Comparison of ENCODE assay signal across 1 cellular context in genomic region chr11:61718613-61719302, GRCh38.
TF ChIP-seq lines count a peak whose summit lies in the region.

No MANE protein-coding gene starts in this region.

TF ChIP-seq in H1, 55 proteins besides CTCF, POLR2A, EP300 and RAD21:
- TF ChIP-seq SIN3A (conservative IDR thresholded peaks at IDR 0.05 in 1 of 2, IDR thresholded peaks at IDR 0.05 in 1 of 2; ENCODE audit: low read depth in 1 of 2, low read length in 2 of 2), result 0 out of 4 replicates have a peak, but pooled peaks of 1 of the 2 experiments have one; percentile 11
- 0 out of 2 replicates have a peak, but pooled peaks have one; percentile 43 for TF ChIP-seq PHF8 (conservative IDR thresholded peaks at IDR 0.05; ENCODE audit: low read depth, low read length)
- TF ChIP-seq SAP30 (IDR thresholded peaks at IDR 0.05; ENCODE audit: insufficient read depth, insufficient replicate concordance, low read length), result no peak
- no peak for TF ChIP-seq EZH2 (IDR thresholded peaks at IDR 0.05; ENCODE audit: low read depth, low read length, severe bottlenecking)
- peak; percentile 39; the same call in 1 of the 2 replicates for TF ChIP-seq POLR2AphosphoS5 (IDR thresholded peaks at IDR 0.05; ENCODE audit: low read depth, low read length)
- peak; percentile 32; the same call in 1 of the 2 replicates for TF ChIP-seq GABPA (IDR thresholded peaks at IDR 0.05; ENCODE audit: borderline replicate concordance, insufficient read depth, low read length)
- TF ChIP-seq E2F6 (IDR thresholded peaks at IDR 0.05), result peak; percentile 25; the same call in 1 of the 2 replicates
- no peak for TF ChIP-seq MAFK (IDR thresholded peaks at IDR 0.05; ENCODE audit: low read depth, low read length)
- no peak for TF ChIP-seq JUN (IDR thresholded peaks at IDR 0.05; ENCODE audit: low read depth, low read length)
- TF ChIP-seq NANOG (IDR thresholded peaks at IDR 0.05; ENCODE audit: insufficient read depth, low read depth, low read length, poor library complexity, severe bottlenecking), result no peak
- no peak for TF ChIP-seq TAF7 (optimal IDR thresholded peaks at IDR 0.05; ENCODE audit: borderline replicate concordance, low read depth, low read length)
- TF ChIP-seq SUZ12 (IDR thresholded peaks at IDR 0.05; ENCODE audit: low read length), result no peak
- no peak for TF ChIP-seq CHD1 (IDR thresholded peaks at IDR 0.05; ENCODE audit: low read depth, low read length)
- TF ChIP-seq ASH2L (IDR thresholded peaks at IDR 0.05; ENCODE audit: low read length), result peak; percentile 26
- no peak for TF ChIP-seq RFX5 (IDR thresholded peaks at IDR 0.05; ENCODE audit: borderline replicate concordance, low read depth, low read length)
- TF ChIP-seq ATF3 (IDR thresholded peaks at IDR 0.05; ENCODE audit: insufficient read depth, low read depth, low read length), result no peak
- TF ChIP-seq CREB1 (IDR thresholded peaks at IDR 0.05), result peak; percentile 89
- peak; percentile 67 for TF ChIP-seq MAX (IDR thresholded peaks at IDR 0.05)
- TF ChIP-seq CHD2 (IDR thresholded peaks at IDR 0.05; ENCODE audit: low read length), result no peak
- no peak for TF ChIP-seq EGR1 (IDR thresholded peaks at IDR 0.05; ENCODE audit: borderline replicate concordance, low read depth, low read length)
- TF ChIP-seq SP1 (IDR thresholded peaks at IDR 0.05; ENCODE audit: low read depth, low read length), result 0 out of 2 replicates have a peak, but pooled peaks have one; percentile 19
- TF ChIP-seq ATF2 (IDR thresholded peaks at IDR 0.05; ENCODE audit: low read length), result peak; percentile 96
- TF ChIP-seq RXRA (IDR thresholded peaks at IDR 0.05; ENCODE audit: insufficient read depth, low read depth, low read length), result no peak
- no peak for TF ChIP-seq HDAC2 (IDR thresholded peaks at IDR 0.05; ENCODE audit: borderline replicate concordance in 1 of 2, low read depth in 2 of 2, low read length in 2 of 2)
- 0 out of 2 replicates have a peak, but pooled peaks have one; percentile 22 for TF ChIP-seq TBP (IDR thresholded peaks at IDR 0.05; ENCODE audit: low read depth, low read length)
- peak; percentile 90 for TF ChIP-seq JUND (IDR thresholded peaks at IDR 0.05; ENCODE audit: low read length)
